Comparison of ENCODE assay signal across 25 cellular contexts in the genomic region with DNA sequence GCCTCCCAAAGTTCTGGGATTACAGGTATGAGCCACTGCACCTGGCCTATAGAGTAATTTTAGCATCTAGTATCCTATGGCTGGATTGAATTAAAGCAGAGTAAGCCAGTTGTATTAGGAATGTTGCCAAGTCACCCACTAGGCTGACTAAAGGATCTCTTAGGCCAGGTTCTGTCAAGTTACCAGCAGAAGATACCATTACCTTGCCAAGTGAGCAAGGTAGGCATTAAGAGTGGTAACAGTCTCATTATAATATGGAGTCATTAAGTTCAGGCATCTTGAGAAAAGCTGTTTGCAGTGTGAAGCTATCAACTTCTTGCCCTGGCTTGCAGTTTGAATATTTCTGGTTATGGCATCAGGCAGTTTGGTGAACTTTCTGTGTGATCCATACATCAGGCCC.
"Had no signal": no experiment of that assay in that cellular context is flagged by ENCODE, and none has a peak within 500 bp of the region (broad histone marks: within the 10 kb centered on the region; RNA-seq: fewer than 3 reads in every experiment).

No MANE protein-coding gene starts in this region.

- H3K27me3 ChIP-seq: colonic mucosa, esophagus squamous epithelium, right atrium auricular region, stomach, thyroid gland, upper lobe of right lung had no signal

- H3K27ac ChIP-seq: colonic mucosa, esophagus squamous epithelium, left ventricle myocardium inferior, right atrium auricular region, stomach, thyroid gland, upper lobe of right lung had no signal

- H3K36me3 ChIP-seq: colonic mucosa, esophagus squamous epithelium, left ventricle myocardium inferior, right atrium auricular region, stomach, thyroid gland, upper lobe of right lung had no signal

- H3K4me1 ChIP-seq: colonic mucosa, left ventricle myocardium inferior, right atrium auricular region, stomach, thyroid gland, upper lobe of right lung had no signal

- DNase-seq: activated CD4-positive, alpha-beta memory T cell treated with anti-CD3 and anti-CD28 coated beads, Interleukin-2, amount 10 ng/mL, durations not matched to agents 7 days and 5 days; activated CD4-positive, alpha-beta T cell treated with anti-CD3 and anti-CD28 coated beads for 1 hour; activated CD4-positive, alpha-beta T cell treated with anti-CD3 and anti-CD28 coated beads, Interleukin-2, amount 10 ng/mL, durations not matched to agents 7 days and 5 days; activated CD8-positive, alpha-beta memory T cell treated with anti-CD3 and anti-CD28 coated beads, Interleukin-2, amount 50 U/mL, for 48 hours; activated naive CD8-positive, alpha-beta T cell treated with anti-CD3 and anti-CD28 coated beads, Interleukin-2, amount 50 U/mL, for 24 hours; activated T-cell treated with anti-CD3 and anti-CD28 coated beads, Interleukin-2, amount 50 U/mL, for 24 hours; amygdala; cerebellar nuclear complex; colonic mucosa; effector memory CD4-positive, alpha-beta T cell; esophagus squamous epithelium; left ventricle myocardium inferior; mucosa of descending colon; stimulated activated CD4-positive, alpha-beta T cell treated with anti-CD3 and anti-CD28 coated beads, Interleukin-15, amount 100 ng/mL, for 24 hours; stimulated activated CD4-positive, alpha-beta T cell treated with anti-CD3 and anti-CD28 coated beads, Interleukin-2, amount 100 ng/mL, for 24 hours; stimulated activated naive B cell treated with anti-CD40 and anti-IgM and Interleukin-4, amounts not matched to agents 10 μg/mL and 1 μg/mL and 100 μg/mL, for 72 hours; stomach; T-helper 17 cell; T1000; thyroid gland; upper lobe of right lung had no signal

- H3K4me3 ChIP-seq: colonic mucosa, esophagus squamous epithelium, left ventricle myocardium inferior, lung, mucosa of descending colon, right atrium auricular region, stomach, thyroid gland, upper lobe of right lung had no signal

- H3K9me3 ChIP-seq: colonic mucosa, esophagus squamous epithelium, left ventricle myocardium inferior, mucosa of descending colon, right atrium auricular region, stomach, thyroid gland, upper lobe of right lung had no signal

- ATAC-seq: activated naive CD8-positive, alpha-beta T cell treated with anti-CD3 and anti-CD28 coated beads, Interleukin-2, amount 50 U/mL, for 24 hours; activated T-helper 17 cell treated with anti-CD3 and anti-CD28 coated beads, Interleukin-2, amount 50 U/mL, for 72 hours; mucosa of descending colon; natural killer cell treated with Interleukin-12 subunit alpha and Interleukin-12 subunit beta and Interleukin-15 and Interleukin-18, amount 100 ng/mL, for 72 hours; stimulated activated naive B cell treated with anti-CD40 and anti-IgM and Interleukin-4, amounts not matched to agents 10 μg/mL and 1 μg/mL and 100 μg/mL, for 72 hours; T-helper 17 cell; upper lobe of right lung had no signal
